Comparison of ENCODE assay signal across 8 cellular contexts in the genomic region with DNA sequence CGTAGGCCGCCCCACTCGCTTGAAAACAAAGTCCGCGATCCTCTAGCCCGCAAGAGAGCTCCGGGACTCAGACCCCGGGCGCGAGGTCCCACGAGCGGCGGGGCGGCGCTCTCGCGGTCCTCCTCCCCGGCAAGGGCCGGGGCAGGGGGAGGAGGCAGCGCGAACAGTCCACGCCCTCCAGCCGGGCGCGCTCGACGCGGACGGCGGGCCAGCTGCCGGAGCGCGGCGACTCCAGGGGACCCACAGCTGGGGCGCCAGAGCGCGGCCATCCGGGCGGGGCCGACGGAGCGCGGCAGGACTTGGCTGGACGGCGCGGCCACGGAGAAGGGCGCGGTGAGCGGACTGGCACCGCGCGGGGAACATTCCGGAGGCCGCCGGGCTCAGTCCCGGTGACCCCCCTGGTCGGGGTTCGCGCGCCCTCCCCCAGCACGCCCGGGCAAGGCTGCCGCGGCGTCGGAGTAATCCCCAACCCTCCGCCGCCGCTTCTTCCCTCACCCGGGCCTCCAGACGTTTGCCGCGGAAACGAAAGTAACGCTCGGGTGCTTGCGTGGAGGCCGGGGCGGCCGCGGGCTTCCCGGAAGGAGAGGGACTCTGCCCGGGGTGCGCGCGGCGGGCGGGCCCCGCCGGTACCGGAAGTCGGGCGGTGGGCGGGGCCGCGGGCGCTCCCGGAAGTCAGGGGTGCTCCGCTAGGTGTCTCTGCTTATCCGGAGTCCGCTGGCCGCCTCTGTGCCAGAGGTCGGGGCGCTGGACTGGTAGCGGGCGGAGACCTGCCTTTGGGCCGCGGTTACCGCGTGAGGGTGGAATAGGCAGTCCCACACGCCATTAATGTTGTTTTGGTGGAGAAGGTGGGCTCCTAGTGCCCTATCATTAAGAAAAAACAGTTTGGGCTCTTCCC. TPM values are rescaled to one million over a fixed set of nuclear protein-coding genes. Genes with fewer than 3 reads are reported as not detected.
A peak's percentile ranks its signal among the peaks of the same experiment; 100 is the strongest.
DNase-seq lines count a peak whose midpoint lies in the region; ATAC-seq and TF ChIP-seq lines count a peak whose summit lies in the region.

A gene (plus strand): TSS at position 166 of the 895 bp plus-strand sequence. CDS start 8,330 bp downstream, outside the sequence.

- H3K9me3 ChIP-seq in CD4-positive, alpha-beta T cell (ENCODE audit: control insufficient read depth, low read length), result no peaks in the 10 kb centered on the region
- no peaks in the 10 kb centered on the region for H3K9me3 ChIP-seq in lung (ENCODE audit: control insufficient read depth in 2 of 2, insufficient read depth in 1 of 2, low read length in 1 of 2)

- no peaks in the 10 kb centered on the region for H3K9me3 Mint-ChIP-seq in CD4-positive, alpha-beta T cell
- H3K9me3 Mint-ChIP-seq in activated CD8-positive, alpha-beta T cell treated with anti-CD3 and anti-CD28 coated beads for 36 hours, result no peaks in the 10 kb centered on the region

- 0% methylated on average over 58 to 112 of the region's 112 CpGs for WGBS in lung, 2 donors

- peak within 1 kb of the TSS; percentile 94 for H3K27ac ChIP-seq in CD4-positive, alpha-beta T cell (ENCODE audit: low read depth, low read length)
- H3K27ac ChIP-seq in lung (ENCODE audit: low read depth in 1 of 2, low read length in 1 of 2), result peak within 1 kb of the TSS; percentile 99

- CTCF ChIA-PET in CD4-positive, alpha-beta T cell (lab: Charles Lee), result interaction anchor here (1.3 to 2.1 kb wide), 3 partner anchors 11 to 80 kb away, joined by 3 to 6 read pairs (median 5); no protein-coding TSS in a partner anchor
- CTCF ChIA-PET in activated CD8-positive, alpha-beta T cell treated with anti-CD3 and anti-CD28 coated beads for 36 hours (lab: Charles Lee), result interaction anchor here (0.6 to 2.6 kb wide), 8 partner anchors 9 to 277 kb away, joined by 3 to 11 read pairs (median 3); no protein-coding TSS in a partner anchor

- intact Hi-C loops in CD4-positive, alpha-beta T cell (cut with DNase I, micrococcal nuclease), result loop anchor here (1.0 to 5.0 kb wide), 7 partner anchors 49 to 954 kb away; a partner anchor contains a TSS
- intact Hi-C loops in activated CD8-positive, alpha-beta T cell treated with anti-CD3 and anti-CD28 coated beads for 36 hours (cut with micrococcal nuclease), result loop anchor here (5.0 kb wide), 1 partner anchor 189 kb away; a partner anchor contains a TSS

- peak; percentile 40 for TF ChIP-seq CTCF in CD4-positive, alpha-beta T cell (IDR thresholded peaks at IDR 0.05)
- TF ChIP-seq CTCF in activated CD8-positive, alpha-beta T cell treated with anti-CD3 and anti-CD28 coated beads for 36 hours (IDR thresholded peaks at IDR 0.05), result no peak
- TF ChIP-seq CTCF in lung (IDR thresholded peaks at IDR 0.05; ENCODE audit: control extremely low read depth, extremely low read depth), result peak; percentile 6

- peak; percentile 87 to 96 (median 92) for DNase-seq in CD4-positive, alpha-beta T cell
- DNase-seq in NCI-H82 treated with DMSO at 0.1 percent for 48 hours (lab: John Stamatoyannopoulos, UW; ENCODE audit: unreplicated experiment) (peak; percentile 75), ecto neural progenitor cell (ENCODE audit: low spot score) (peak; percentile 90), lung (ENCODE audit: low spot score) (peak; percentile 93)
- peak; percentile 95 for DNase-seq in activated CD8-positive, alpha-beta T cell treated with anti-CD3 and anti-CD28 coated beads for 36 hours
- peak; percentile 89 to 93 (median 89) for DNase-seq in stimulated activated CD4-positive, alpha-beta T cell treated with anti-CD3 and anti-CD28 coated beads, TNF-alpha, amount 100 ng/mL, for 48 hours (ENCODE audit: low read depth in 3 of 3)

- no peaks in the 10 kb centered on the region for H3K27me3 ChIP-seq in CD4-positive, alpha-beta T cell (ENCODE audit: control insufficient read depth, insufficient read depth, low read length)
- H3K27me3 ChIP-seq in lung (ENCODE audit: control insufficient read depth, insufficient read depth), result no peaks in the 10 kb centered on the region

- peaks cover 74% of the 10 kb centered on the region for H3K4me1 Mint-ChIP-seq in CD4-positive, alpha-beta T cell (ENCODE audit: low read depth)
- H3K4me1 Mint-ChIP-seq in activated CD8-positive, alpha-beta T cell treated with anti-CD3 and anti-CD28 coated beads for 36 hours (ENCODE audit: low read depth), result peaks cover 39% of the 10 kb centered on the region

- no peaks in the 10 kb centered on the region for H3K36me3 ChIP-seq in lung (ENCODE audit: control insufficient read depth in 2 of 2, insufficient read depth in 2 of 2, low read length in 2 of 2)

- peak within 1 kb of the TSS; percentile 99 for H3K27ac Mint-ChIP-seq in CD4-positive, alpha-beta T cell
- peak within 1 kb of the TSS; percentile 98 for H3K27ac Mint-ChIP-seq in activated CD8-positive, alpha-beta T cell treated with anti-CD3 and anti-CD28 coated beads for 36 hours

- H3K27me3 Mint-ChIP-seq in CD4-positive, alpha-beta T cell, result no peaks in the 10 kb centered on the region
- no peaks in the 10 kb centered on the region for H3K27me3 Mint-ChIP-seq in activated CD8-positive, alpha-beta T cell treated with anti-CD3 and anti-CD28 coated beads for 36 hours

- peaks cover 38% of the 10 kb centered on the region for H3K36me3 Mint-ChIP-seq in CD4-positive, alpha-beta T cell (ENCODE audit: low read depth)
- peaks cover 5% of the 10 kb centered on the region for H3K36me3 Mint-ChIP-seq in activated CD8-positive, alpha-beta T cell treated with anti-CD3 and anti-CD28 coated beads for 36 hours (ENCODE audit: low read depth)

- ATAC-seq in CD4-positive, alpha-beta T cell (ENCODE audit: poor library complexity), result peak; percentile 73
- ATAC-seq in GM19351 (IDR thresholded peaks at IDR 0.05; ENCODE audit: unreplicated experiment), result peak; percentile 78
- ATAC-seq in HG03520 (IDR thresholded peaks at IDR 0.05; ENCODE audit: unreplicated experiment), result peak; percentile 82
- peak; percentile 84 for ATAC-seq in activated CD8-positive, alpha-beta T cell treated with anti-CD3 and anti-CD28 coated beads for 36 hours
- peak; percentile 92 for ATAC-seq in lung (ENCODE audit: insufficient read depth, low FRiP score)

- H3K4me3 ChIP-seq in lung, result peak within 1 kb of the TSS; percentile 65

- peaks cover 4 to 6% of the 10 kb centered on the region in 2 donors for H3K4me1 ChIP-seq in lung (ENCODE audit: control insufficient read depth in 2 of 2, insufficient read depth in 2 of 2, low read length in 2 of 2)

- H3K4me3 Mint-ChIP-seq in CD4-positive, alpha-beta T cell, result peak within 1 kb of the TSS; percentile 99
- H3K4me3 Mint-ChIP-seq in activated CD8-positive, alpha-beta T cell treated with anti-CD3 and anti-CD28 coated beads for 36 hours, result peak within 1 kb of the TSS; percentile 96

- POLR2A ChIA-PET in CD4-positive, alpha-beta T cell (lab: Charles Lee), result interaction anchor here (0.5 to 5.5 kb wide), 25 partner anchors 8 to 953 kb away, joined by 3 to 93 read pairs (median 4); a partner anchor contains a TSS
- POLR2A ChIA-PET in activated CD8-positive, alpha-beta T cell treated with anti-CD3 and anti-CD28 coated beads for 36 hours (lab: Charles Lee), result interaction anchor here (0.5 to 2.3 kb wide), 11 partner anchors 9 to 304 kb away, joined by 3 to 7 read pairs (median 4); a partner anchor contains a TSS

RNA-seq across cellular contexts. Expression of the gene that starts here (rescaled TPM):
- total RNA-seq in CD4-positive, alpha-beta T cell, result 10 to 100 TPM; 17.2 to 17.3 TPM
- 1 to 10 TPM; 8.8 to 9.0 TPM for total RNA-seq in activated CD8-positive, alpha-beta T cell treated with anti-CD3 and anti-CD28 coated beads for 36 hours
- 10 to 100 TPM; 21.9 to 24.1 TPM for total RNA-seq in lung
- polyA plus RNA-seq in lung, result 10 to 100 TPM; 12.1 to 17.6 TPM

Comparison
In these comparisons a context has a peak if more than half of its experiments do, and no peak if none do; other contexts are left out.
1. Peak in every context shown above with its lines: DNase-seq, ATAC-seq, H3K4me3 ChIP-seq and H3K27ac ChIP-seq.